17 cellular contexts compared by ENCODE assay signal in the genomic region with DNA sequence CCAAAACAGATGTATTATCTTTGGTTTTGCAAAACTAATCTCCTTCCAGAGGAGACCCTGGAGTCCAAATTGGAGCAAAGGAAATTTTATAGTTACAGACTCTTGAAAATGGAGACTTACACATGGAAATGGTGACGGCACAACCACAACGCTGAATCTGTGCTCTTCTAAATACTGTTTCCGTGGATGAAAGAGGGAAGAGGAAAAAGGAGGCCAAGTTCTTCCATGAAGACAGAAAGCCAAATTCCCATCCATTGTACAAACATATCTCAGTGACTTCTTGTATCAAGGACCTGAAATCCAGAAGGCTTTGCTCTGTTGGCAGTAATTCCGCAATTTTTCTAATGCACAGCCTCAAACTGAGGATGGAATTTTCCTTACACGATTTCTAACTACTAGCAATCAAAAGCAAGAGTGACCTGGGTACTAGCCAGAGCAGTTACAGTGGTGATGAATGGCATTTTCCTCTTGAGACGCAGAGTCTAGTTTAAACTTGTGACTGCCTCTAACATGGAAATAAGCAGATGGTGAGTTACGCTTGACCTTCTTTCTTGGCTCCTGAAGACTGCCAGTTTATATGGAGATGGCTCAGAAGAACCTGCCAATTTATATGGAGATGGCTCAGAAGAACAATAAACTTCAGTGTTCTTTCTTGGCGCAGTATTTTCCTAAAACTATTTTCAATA. TPM values are rescaled to one million over a fixed set of nuclear protein-coding genes. Genes with fewer than 3 reads are reported as not detected.
A peak's percentile ranks its signal among the peaks of the same experiment; 100 is the strongest.
DNase-seq lines count a peak whose midpoint lies in the region; ATAC-seq and TF ChIP-seq lines count a peak whose summit lies in the region.
"Had no signal": no experiment of that assay in that cellular context is flagged by ENCODE, and none has a peak within 500 bp of the region (broad histone marks: within the 10 kb centered on the region; RNA-seq: fewer than 3 reads in every experiment).

No MANE protein-coding gene starts in this region.

- intact Hi-C loops in lower lobe of right lung (cut with DNase I) (no loop called here), vagina (cut with DNase I) (no loop called here)

- H3K27me3 ChIP-seq in lower lobe of right lung (ENCODE audit: low read depth) (no peaks in the 10 kb centered on the region), vagina (no peaks in the 10 kb centered on the region)

- TF ChIP-seq POLR2A in vagina (IDR thresholded peaks at IDR 0.05) = no peak

- H3K4me1 ChIP-seq in lower lobe of right lung (no peaks in the 10 kb centered on the region), vagina (no peaks in the 10 kb centered on the region)

- H3K9me3 ChIP-seq in lower lobe of right lung (no peaks in the 10 kb centered on the region), vagina (no peaks in the 10 kb centered on the region)

- DNase-seq in NCI-H2171 treated with DMSO at 0.1 percent for 48 hours (lab: John Stamatoyannopoulos, UW) (peak; percentile 46), NCI-H2171 (lab: John Stamatoyannopoulos, UW) (no peak), fibroblast of gingiva (ENCODE audit: low read depth) (peak; percentile 87), lower lobe of right lung (no peak), vagina (ENCODE audit: extremely low spot score in 2 of 2) (no peak)
- DNase-seq in central memory CD4-positive, alpha-beta T cell = no peak
- no peak for DNase-seq in activated naive CD4-positive, alpha-beta T cell treated with anti-CD3 and anti-CD28 coated beads, Interleukin-2, amount 50 U/mL, for 72 hours (ENCODE audit: low spot score in 2 of 2)
- DNase-seq: amniotic stem cell, NCI-H1092 treated with DMSO at 0.1 percent for 48 hours, T-helper 1 cell, WERI-Rb-1 had no signal

- peaks cover 0 to 7% of the 10 kb centered on the region in 2 donors for H3K36me3 Mint-ChIP-seq in activated naive CD4-positive, alpha-beta T cell treated with anti-CD3 and anti-CD28 coated beads, Interleukin-2, amount 50 U/mL, for 72 hours

- TF ChIP-seq CTCF in lower lobe of right lung (IDR thresholded peaks at IDR 0.05) (no peak), vagina (IDR thresholded peaks at IDR 0.05) (no peak)

- H3K4me3 ChIP-seq in lower lobe of right lung = no peak overlapping the region
- no peak overlapping the region for H3K4me3 ChIP-seq in vagina
- H3K4me3 ChIP-seq: K562 had no signal

- no peaks in the 10 kb centered on the region for H3K9me3 Mint-ChIP-seq in activated naive CD4-positive, alpha-beta T cell treated with anti-CD3 and anti-CD28 coated beads, Interleukin-2, amount 50 U/mL, for 72 hours
- H3K9me3 Mint-ChIP-seq: dendritic cell treated with granulocyte-macrophage colony-stimulating factor and Interleukin-4, amounts not matched to agents 40 ng/mL and 50 ng/mL, for 4 days; type B pancreatic cell had no signal

- ATAC-seq in lower lobe of right lung (no peak), GM21717 (IDR thresholded peaks at IDR 0.05; ENCODE audit: unreplicated experiment) (no peak)
- no peak for ATAC-seq in activated naive CD4-positive, alpha-beta T cell treated with anti-CD3 and anti-CD28 coated beads, Interleukin-2, amount 50 U/mL, for 72 hours
- ATAC-seq: K562 had no signal

- H3K27ac Mint-ChIP-seq in activated naive CD4-positive, alpha-beta T cell treated with anti-CD3 and anti-CD28 coated beads, Interleukin-2, amount 50 U/mL, for 72 hours = no peak overlapping the region
- H3K27ac Mint-ChIP-seq: CD14-positive monocyte; dendritic cell treated with granulocyte-macrophage colony-stimulating factor and Interleukin-4, amounts not matched to agents 40 ng/mL and 50 ng/mL, for 4 days; type B pancreatic cell had no signal

- H3K27ac ChIP-seq in lower lobe of right lung (peak overlapping the region; percentile 13), vagina (peak overlapping the region; percentile 42)
- H3K27ac ChIP-seq: 22Rv1, WERI-Rb-1 had no signal

- peaks cover 24% of the 10 kb centered on the region for H3K36me3 ChIP-seq in lower lobe of right lung
- peaks cover 0 to 4% of the 10 kb centered on the region in 2 donors for H3K36me3 ChIP-seq in vagina

RNA-seq across cellular contexts. Expression of a gene that starts 38.4 kb away (rescaled TPM):
- total RNA-seq in lower lobe of right lung = 83.4 TPM
- total RNA-seq in vagina = 44.0 TPM
- 10 to 100 TPM; 39.1 to 56.7 TPM for total RNA-seq in activated naive CD4-positive, alpha-beta T cell treated with anti-CD3 and anti-CD28 coated beads, Interleukin-2, amount 50 U/mL, for 72 hours

RNA-seq across cellular contexts. Expression of a gene that starts 56.2 kb away (rescaled TPM):
- 8.9 TPM for total RNA-seq in lower lobe of right lung
- 18.7 TPM for total RNA-seq in vagina
- 10 to 100 TPM in 1 of 2 donors, 1 to 10 TPM in 1; 1.5 to 20.4 TPM for total RNA-seq in activated naive CD4-positive, alpha-beta T cell treated with anti-CD3 and anti-CD28 coated beads, Interleukin-2, amount 50 U/mL, for 72 hours

Comparison
In these comparisons a context has a peak if more than half of its experiments do, and no peak if none do; other contexts are left out.
1. DNase-seq: peak in NCI-H2171 treated with DMSO at 0.1 percent for 48 hours (single experiment) and fibroblast of gingiva (single experiment); none in NCI-H2171 (single experiment), lower lobe of right lung (single experiment), vagina (0 of 2), central memory CD4-positive, alpha-beta T cell (single experiment) and activated naive CD4-positive, alpha-beta T cell treated with anti-CD3 and anti-CD28 coated beads, Interleukin-2, amount 50 U/mL, for 72 hours (0 of 2).